In genomic region chr16:49631521-49632041, GRCh38 we compare ENCODE assay signal across 1 cellular context.
TF ChIP-seq lines count a peak whose summit lies in the region.

No MANE protein-coding gene starts in this region.

TF ChIP-seq in GM12878, 131 proteins besides CTCF, POLR2A, EP300 and RAD21 (continued from another document):
- TF ChIP-seq ZBTB40 (IDR thresholded peaks at IDR 0.05; ENCODE audit: borderline replicate concordance): no peak
- TF ChIP-seq TCF12 (IDR thresholded peaks at IDR 0.05; ENCODE audit: low read depth, low read length): no peak
TF ChIP-seq in GM12878: peak in this region for 0.
